Comparison of ENCODE assay signal across 11 cellular contexts in the genomic region with DNA sequence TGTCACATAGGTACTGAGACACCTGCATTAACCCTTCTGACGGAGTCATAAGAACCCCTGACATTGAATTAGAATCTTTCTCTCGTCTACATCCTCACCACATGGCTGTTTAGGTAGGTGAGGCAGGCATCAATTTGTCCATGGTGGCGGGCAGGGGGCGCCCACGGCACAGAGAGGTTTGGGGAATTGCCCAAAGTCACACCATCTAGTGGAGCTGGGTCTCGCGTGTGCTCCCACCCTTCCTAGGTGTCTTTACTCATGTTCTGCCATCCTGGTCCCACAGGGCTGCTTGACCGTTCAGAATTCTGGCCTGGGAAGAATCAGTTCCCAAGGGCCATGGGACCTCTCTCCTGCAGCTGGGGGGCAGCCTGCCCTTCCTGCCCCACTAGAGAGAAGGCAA. TPM values are rescaled to one million over a fixed set of nuclear protein-coding genes. Genes with fewer than 3 reads are reported as not detected.
DNase-seq lines count a peak whose midpoint lies in the region; ATAC-seq, FAIRE-seq and TF ChIP-seq lines count a peak whose summit lies in the region.
"Had no signal": no experiment of that assay in that cellular context is flagged by ENCODE, and none has a peak within 500 bp of the region (broad histone marks: within the 10 kb centered on the region; RNA-seq: fewer than 3 reads in every experiment).

No MANE protein-coding gene starts in this region.

- peak in 1 of 2 experiments; percentile 52; a peak in 3 of 6 replicates for ATAC-seq in A549

- no peak overlapping the region for H3K4me2 ChIP-seq in A549

- H3K27me3 ChIP-seq in H7 (ENCODE audit: control insufficient read depth, insufficient read depth, low read length): peaks cover 2% of the 10 kb centered on the region

- 48% methylated on average over 8 of the region's 8 CpGs for WGBS in A549 (ENCODE audit: missing lambda C conversion rate)

- POLR2A ChIA-PET in A549 (lab: Yijun Ruan, JAX): no interaction called here

- H3K4me3 ChIP-seq in A549 (no peak overlapping the region), H7 (ENCODE audit: insufficient read depth, low read depth, low read length) (no peak overlapping the region)

- TF ChIP-seq POLR2A in A549 (IDR thresholded peaks at IDR 0.05; ENCODE audit: low read length): no peak

- TF ChIP-seq CTCF in A549 (IDR thresholded peaks at IDR 0.05): peak; percentile 18; the same call in 1 of the 3 replicates

- no peak for TF ChIP-seq EP300 in A549 (IDR thresholded peaks at IDR 0.05)

- no peak for DNase-seq in A549 (ENCODE audit: low read depth in 1 of 2, low spot score in 1 of 2)
- peak; percentile 78 for DNase-seq in H7
- peak; percentile 49 for DNase-seq in ecto neural progenitor cell (ENCODE audit: low spot score)
- no peak for DNase-seq in MV-4-11 (lab: John Stamatoyannopoulos, UW)
- no peak for DNase-seq in stimulated activated CD4-positive, alpha-beta T cell treated with anti-CD3 and anti-CD28 coated beads, Interleukin-4, amount 100 ng/mL, for 24 hours
- DNase-seq in stimulated activated CD4-positive, alpha-beta T cell treated with anti-CD3 and anti-CD28 coated beads, Interleukin-4, amount 100 ng/mL, for 1 hour: no peak
- DNase-seq: activated CD4-positive, alpha-beta T cell treated with anti-CD3 and anti-CD28 coated beads for 4 hours; AML-193; NCI-H1417 treated with DMSO at 0.1 percent for 48 hours; NCI-H774 had no signal

- H3K9me3 ChIP-seq in A549: no peaks in the 10 kb centered on the region

- no peaks in the 10 kb centered on the region for H3K36me3 ChIP-seq in H7 (replicated peaks; ENCODE audit: control insufficient read depth, insufficient read depth, low read length)

- no peak overlapping the region for H3K27ac ChIP-seq in A549

- TF ChIP-seq RAD21 in A549 (conservative IDR thresholded peaks at IDR 0.05 in 1 of 2, IDR thresholded peaks at IDR 0.05 in 1 of 2): peak; percentile 28 to 46; a peak in 4 of 5 replicates

- CTCF ChIA-PET in A549 (lab: Yijun Ruan, JAX): interaction anchor here (1.1 to 4.2 kb wide), 4 partner anchors 10 to 27 kb away, joined by 3 to 44 read pairs (median 14); partner anchors contain the start of genes DLL4 and VPS18

- H3K4me1 ChIP-seq in A549: peaks cover 6% of the 10 kb centered on the region; the same call in 2 of the 3 replicates

- FAIRE-seq in A549 (lab: Jason Lieb, UNC): no peak

TF ChIP-seq in A549, 52 proteins besides CTCF, POLR2A, EP300 and RAD21:
- TF ChIP-seq PHF8 (IDR thresholded peaks at IDR 0.05; ENCODE audit: borderline replicate concordance, low read depth) (no peak), RNF2 (IDR thresholded peaks at IDR 0.05; ENCODE audit: borderline replicate concordance, low read depth) (no peak), MAZ (IDR thresholded peaks at IDR 0.05; ENCODE audit: borderline replicate concordance, low read depth, low read length) (no peak), TP53 (CRISPR knock-in tag; IDR thresholded peaks at IDR 0.05) (no peak), PBX3 (IDR thresholded peaks at IDR 0.05) (no peak), ZFP36 (IDR thresholded peaks at IDR 0.05; ENCODE audit: borderline replicate concordance, partially characterized antibody) (no peak), HDAC2 (IDR thresholded peaks at IDR 0.05) (no peak), NR3C1 (IDR thresholded peaks at IDR 0.05) (no peak), JUN (IDR thresholded peaks at IDR 0.05) (no peak), ELK1 (IDR thresholded peaks at IDR 0.05; ENCODE audit: low read depth, low read length) (no peak), CBX2 (IDR thresholded peaks at IDR 0.05; ENCODE audit: borderline replicate concordance, low read depth) (no peak), HOXB13 (CRISPR knock-in tag; IDR thresholded peaks at IDR 0.05; ENCODE audit: low read depth) (no peak), SMC3 (IDR thresholded peaks at IDR 0.05) (no peak), CHD2 (IDR thresholded peaks at IDR 0.05; ENCODE audit: low read length, partially characterized antibody) (no peak), KDM1A (IDR thresholded peaks at IDR 0.05; ENCODE audit: low read depth) (no peak), ZNF302 (CRISPR knock-in tag; IDR thresholded peaks at IDR 0.05) (no peak), ZSCAN20 (CRISPR knock-in tag; IDR thresholded peaks at IDR 0.05) (no peak), POLR2AphosphoS2 (conservative IDR thresholded peaks at IDR 0.05; ENCODE audit: low read length) (no peak)

RNA-seq across cellular contexts. Expression of gene DLL4, which starts 14.7 kb away (rescaled TPM):
- 0.09 and 0.16 TPM in 2 replicates for polyA plus RNA-seq in A549 (2011; rRNA removed)
- 0.16 and 0.21 TPM in 2 replicates for polyA plus RNA-seq in A549 (2012; cell fraction: cytosol; rRNA removed)
- polyA plus RNA-seq in A549 (2012; cell fraction: nucleus; rRNA removed): 0.54 and 0.61 TPM in 2 replicates
- 0.09 to 0.28 TPM (median 0.13 TPM) in 3 replicates for polyA plus RNA-seq in A549 (2017; fragmentation: RNase III; extraction: RNeasy Plus Mini Kit Qiagen cat#74134 plus additional on column Dnase treatment)
- 0.21 and 0.24 TPM in 2 replicates for polyA minus RNA-seq in A549 (2011; rRNA and poly(A)+ RNA removed)
- 0.26 TPM in 1 of 2 replicates, not detected in the other for total RNA-seq in H7 (2014; rRNA removed; shearing (Covaris generic))
- total RNA-seq: mononuclear cell had no signal

RNA-seq across cellular contexts. Expression of gene VPS18, which starts 20.2 kb away (rescaled TPM):
- polyA plus RNA-seq in A549 (2011; rRNA removed): 9.0 and 10.7 TPM in 2 replicates
- polyA plus RNA-seq in A549 (2012; cell fraction: cytosol; rRNA removed): 9.1 and 10.9 TPM in 2 replicates
- 23.3 and 26.0 TPM in 2 replicates for polyA plus RNA-seq in A549 (2012; cell fraction: nucleus; rRNA removed)
- polyA plus RNA-seq in A549 (2017; fragmentation: RNase III; extraction: RNeasy Plus Mini Kit Qiagen cat#74134 plus additional on column Dnase treatment): 12.4 to 15.2 TPM (median 14.6 TPM) in 3 replicates
- polyA minus RNA-seq in A549 (2011; rRNA and poly(A)+ RNA removed): 26.2 and 33.6 TPM in 2 replicates
- 33.3 and 39.5 TPM in 2 replicates for total RNA-seq in H7 (2014; rRNA removed; shearing (Covaris generic))

RNA-seq across cellular contexts. Expression of gene CHAC1, which starts 38.8 kb away (rescaled TPM):
- polyA plus RNA-seq in A549 (2011; rRNA removed) (22.2 and 25.3 TPM in 2 replicates), A549 (2017; fragmentation: RNase III; extraction: RNeasy Plus Mini Kit Qiagen cat#74134 plus additional on column Dnase treatment) (3.8 to 4.9 TPM (median 4.5 TPM) in 3 replicates)
- 9.5 and 11.1 TPM in 2 replicates for polyA plus RNA-seq in A549 (2012; cell fraction: cytosol; rRNA removed)
- 6.3 and 13.2 TPM in 2 replicates for polyA plus RNA-seq in A549 (2012; cell fraction: nucleus; rRNA removed)
- polyA minus RNA-seq in A549 (2011; rRNA and poly(A)+ RNA removed): 27.8 and 36.4 TPM in 2 replicates
- 30.1 and 39.7 TPM in 2 replicates for total RNA-seq in H7 (2014; rRNA removed; shearing (Covaris generic))

RNA-seq across cellular contexts. Expression of gene RHOV, which starts 40.5 kb away (rescaled TPM):
- polyA plus RNA-seq in A549 (2011; rRNA removed) (13.0 and 13.9 TPM in 2 replicates), A549 (2017; fragmentation: RNase III; extraction: RNeasy Plus Mini Kit Qiagen cat#74134 plus additional on column Dnase treatment) (4.9 to 7.6 TPM (median 6.9 TPM) in 3 replicates)
- polyA plus RNA-seq in A549 (2012; cell fraction: cytosol; rRNA removed): 6.4 and 7.3 TPM in 2 replicates
- 4.5 and 5.4 TPM in 2 replicates for polyA plus RNA-seq in A549 (2012; cell fraction: nucleus; rRNA removed)
- polyA minus RNA-seq in A549 (2011; rRNA and poly(A)+ RNA removed): 8.2 and 10.0 TPM in 2 replicates
- total RNA-seq in H7 (2014; rRNA removed; shearing (Covaris generic)): 2.0 and 2.1 TPM in 2 replicates
- total RNA-seq: mononuclear cell had no signal

Comparison
In these comparisons a context has a peak if more than half of its experiments do, and no peak if none do; other contexts are left out.
1. DNase-seq: peak in H7 (single experiment) and ecto neural progenitor cell (single experiment); none in A549 (0 of 2), MV-4-11 (single experiment), stimulated activated CD4-positive, alpha-beta T cell treated with anti-CD3 and anti-CD28 coated beads, Interleukin-4, amount 100 ng/mL, for 24 hours (single experiment) and stimulated activated CD4-positive, alpha-beta T cell treated with anti-CD3 and anti-CD28 coated beads, Interleukin-4, amount 100 ng/mL, for 1 hour (single experiment).